Comparison of ENCODE assay signal across 21 cellular contexts in genomic region chr1:27372022-27372807, GRCh38. TPM values are rescaled to one million over a fixed set of nuclear protein-coding genes. Genes with fewer than 3 reads are reported as not detected.
DNase-seq lines count a peak whose midpoint lies in the region; TF ChIP-seq lines count a peak whose summit lies in the region.
"Had no signal": no experiment of that assay in that cellular context is flagged by ENCODE, and none has a peak within 500 bp of the region (broad histone marks: within the 10 kb centered on the region; RNA-seq: fewer than 3 reads in every experiment).

No MANE protein-coding gene starts in this region.

- H3K27me3 ChIP-seq in thyroid gland (no peaks in the 10 kb centered on the region), Caco-2 (replicated peaks; ENCODE audit: control insufficient read depth, insufficient read depth, low read length) (no peaks in the 10 kb centered on the region)
- H3K27me3 ChIP-seq: left lung had no signal

- H3K4me3 Mint-ChIP-seq in activated naive CD4-positive, alpha-beta T cell treated with anti-CD3 and anti-CD28 coated beads, Interleukin-2, amount 10 ng/mL, durations not matched to agents 7 days and 5 days: no peak overlapping the region
- no peak overlapping the region for H3K4me3 Mint-ChIP-seq in activated naive CD4-positive, alpha-beta T cell treated with anti-CD3 and anti-CD28 coated beads for 36 hours
- H3K4me3 Mint-ChIP-seq in Caco-2 (ENCODE audit: unreplicated experiment) (no peak overlapping the region), glutamatergic neuron (ENCODE audit: unreplicated experiment) (no peak overlapping the region)
- H3K4me3 Mint-ChIP-seq: stimulated activated naive CD8-positive, alpha-beta T cell treated with anti-CD3 and anti-CD28 coated beads, Interleukin-15, amount 100 ng/mL, for 72 hours had no signal

- CTCF ChIA-PET in activated naive CD4-positive, alpha-beta T cell treated with anti-CD3 and anti-CD28 coated beads, Interleukin-2, amount 10 ng/mL, durations not matched to agents 7 days and 5 days (lab: Charles Lee): interaction anchor here (0.9 to 8.4 kb wide), 4 partner anchors 15 to 71 kb away, joined by 3 to 96 read pairs (median 5); no protein-coding TSS in a partner anchor
- CTCF ChIA-PET in activated naive CD4-positive, alpha-beta T cell treated with anti-CD3 and anti-CD28 coated beads for 36 hours (lab: Charles Lee): interaction anchor here (0.7 to 1.6 kb wide), 3 partner anchors 39 to 1637 kb away, joined by 3 to 4 read pairs (median 3); no protein-coding TSS in a partner anchor
- CTCF ChIA-PET in Caco-2 (lab: Charles Lee): interaction anchor here (0.6 to 1.6 kb wide), 4 partner anchors 14 to 76 kb away, joined by 3 to 6 read pairs (median 5); no protein-coding TSS in a partner anchor

- H3K27me3 Mint-ChIP-seq in activated naive CD4-positive, alpha-beta T cell treated with anti-CD3 and anti-CD28 coated beads, Interleukin-2, amount 10 ng/mL, durations not matched to agents 7 days and 5 days: peaks cover 31% of the 10 kb centered on the region
- no peaks in the 10 kb centered on the region for H3K27me3 Mint-ChIP-seq in activated naive CD4-positive, alpha-beta T cell treated with anti-CD3 and anti-CD28 coated beads for 36 hours (ENCODE audit: low read depth)
- H3K27me3 Mint-ChIP-seq in Caco-2 (ENCODE audit: insufficient read depth, unreplicated experiment) (no peaks in the 10 kb centered on the region), glutamatergic neuron (ENCODE audit: unreplicated experiment) (peaks cover 4% of the 10 kb centered on the region)
- H3K27me3 Mint-ChIP-seq: stimulated activated naive CD8-positive, alpha-beta T cell treated with anti-CD3 and anti-CD28 coated beads, Interleukin-15, amount 100 ng/mL, for 72 hours had no signal

- H3K4me3 ChIP-seq in thyroid gland (replicated peaks in 1 of 3): no peak overlapping the region
- no peak overlapping the region for H3K4me3 ChIP-seq in Caco-2 (ENCODE audit: low read depth, low read length)

- no peaks in the 10 kb centered on the region for H3K36me3 Mint-ChIP-seq in activated naive CD4-positive, alpha-beta T cell treated with anti-CD3 and anti-CD28 coated beads, Interleukin-2, amount 10 ng/mL, durations not matched to agents 7 days and 5 days
- H3K36me3 Mint-ChIP-seq in activated naive CD4-positive, alpha-beta T cell treated with anti-CD3 and anti-CD28 coated beads for 36 hours (ENCODE audit: low read depth): no peaks in the 10 kb centered on the region
- H3K36me3 Mint-ChIP-seq in Caco-2 (ENCODE audit: insufficient read depth, unreplicated experiment) (no peaks in the 10 kb centered on the region), glutamatergic neuron (ENCODE audit: unreplicated experiment) (no peaks in the 10 kb centered on the region)

- POLR2A ChIA-PET in Caco-2 (lab: Charles Lee): no interaction called here

- DNase-seq in activated naive CD4-positive, alpha-beta T cell treated with anti-CD3 and anti-CD28 coated beads, Interleukin-2, amount 10 ng/mL, durations not matched to agents 7 days and 5 days: no peak
- DNase-seq in activated naive CD4-positive, alpha-beta T cell treated with anti-CD3 and anti-CD28 coated beads for 36 hours: no peak
- DNase-seq in left kidney (ENCODE audit: low read depth, low spot score) (peak; percentile 81), thyroid gland (peak; percentile 83 to 88), Caco-2 (no peak), glutamatergic neuron (no peak)
- DNase-seq: activated gamma-delta T cell treated with Interleukin-2 at 50 U/mL for 16 hours; activated T-cell treated with anti-CD3 and anti-CD28 coated beads for 4 hours; caudate nucleus; EL; left lung; MM.1S; NCI-H1436 treated with DMSO at 0.1 percent for 48 hours; NCI-H69; stimulated activated CD4-positive, alpha-beta T cell treated with anti-CD3 and anti-CD28 coated beads, Interleukin-2, amount 100 ng/mL, for 24 hours; stimulated activated naive CD8-positive, alpha-beta T cell treated with anti-CD3 and anti-CD28 coated beads, Interleukin-15, amount 100 ng/mL, for 72 hours had no signal

- TF ChIP-seq CTCF in thyroid gland (IDR thresholded peaks at IDR 0.05): peak in 3 of 6 experiments; percentile 14 to 30 (median 19)
- TF ChIP-seq CTCF in Caco-2 (IDR thresholded peaks at IDR 0.05; ENCODE audit: insufficient read depth in 1 of 2, low read depth in 1 of 2, low read length in 1 of 2, severe bottlenecking in 1 of 2, unreplicated experiment in 1 of 2): no peak
- TF ChIP-seq CTCF in glutamatergic neuron (IDR thresholded peaks at IDR 0.05; ENCODE audit: partially characterized antibody, unreplicated experiment): no peak

- H3K9me3 ChIP-seq in thyroid gland: no peaks in the 10 kb centered on the region
- no peaks in the 10 kb centered on the region for H3K9me3 ChIP-seq in Caco-2
- H3K9me3 ChIP-seq: left lung had no signal

- intact Hi-C loops in activated naive CD4-positive, alpha-beta T cell treated with anti-CD3 and anti-CD28 coated beads for 36 hours (cut with micrococcal nuclease): no loop called here
- intact Hi-C loops in thyroid gland (cut with DNase I): no loop called here
- intact Hi-C loops in Caco-2 (cut with micrococcal nuclease; ENCODE audit: unreplicated experiment): no loop called here

- 61 to 63% methylated on average over 16 to 19 of the region's 19 CpGs for WGBS in thyroid gland, 2 donors

- H3K4me1 ChIP-seq in thyroid gland: peaks cover 4 to 14% of the 10 kb centered on the region in 2 donors
- peaks cover 5% of the 10 kb centered on the region; the same call in 1 of the 2 replicates for H3K4me1 ChIP-seq in Caco-2
- H3K4me1 ChIP-seq: parathyroid adenoma had no signal

- H3K4me1 Mint-ChIP-seq in activated naive CD4-positive, alpha-beta T cell treated with anti-CD3 and anti-CD28 coated beads, Interleukin-2, amount 10 ng/mL, durations not matched to agents 7 days and 5 days: peaks cover 33% of the 10 kb centered on the region
- H3K4me1 Mint-ChIP-seq in activated naive CD4-positive, alpha-beta T cell treated with anti-CD3 and anti-CD28 coated beads for 36 hours (ENCODE audit: low read depth): peaks cover 7% of the 10 kb centered on the region
- H3K4me1 Mint-ChIP-seq in Caco-2 (ENCODE audit: low read depth, unreplicated experiment) (no peaks in the 10 kb centered on the region), glutamatergic neuron (ENCODE audit: low read depth, unreplicated experiment) (peaks cover 2% of the 10 kb centered on the region)

- no peak for TF ChIP-seq POLR2A in thyroid gland (IDR thresholded peaks at IDR 0.05)

- H3K36me3 ChIP-seq in thyroid gland: no peaks in the 10 kb centered on the region
- H3K36me3 ChIP-seq in Caco-2 (ENCODE audit: control insufficient read depth, insufficient read depth, low read length): no peaks in the 10 kb centered on the region
- H3K36me3 ChIP-seq: left lung had no signal

- no TSS peak for BruUV-seq in Caco-2 (replicated peaks; lab: Mats Ljungman, UMichigan)

- no peaks in the 10 kb centered on the region for H3K9me3 Mint-ChIP-seq in activated naive CD4-positive, alpha-beta T cell treated with anti-CD3 and anti-CD28 coated beads, Interleukin-2, amount 10 ng/mL, durations not matched to agents 7 days and 5 days
- no peaks in the 10 kb centered on the region for H3K9me3 Mint-ChIP-seq in activated naive CD4-positive, alpha-beta T cell treated with anti-CD3 and anti-CD28 coated beads for 36 hours
- H3K9me3 Mint-ChIP-seq in Caco-2 (ENCODE audit: unreplicated experiment): no peaks in the 10 kb centered on the region
- H3K9me3 Mint-ChIP-seq in glutamatergic neuron (ENCODE audit: unreplicated experiment): no peaks in the 10 kb centered on the region
- H3K9me3 Mint-ChIP-seq: stimulated activated naive CD8-positive, alpha-beta T cell treated with anti-CD3 and anti-CD28 coated beads, Interleukin-15, amount 100 ng/mL, for 72 hours had no signal

- peak overlapping the region; percentile 58 for H3K27ac Mint-ChIP-seq in activated naive CD4-positive, alpha-beta T cell treated with anti-CD3 and anti-CD28 coated beads, Interleukin-2, amount 10 ng/mL, durations not matched to agents 7 days and 5 days
- no peak overlapping the region for H3K27ac Mint-ChIP-seq in activated naive CD4-positive, alpha-beta T cell treated with anti-CD3 and anti-CD28 coated beads for 36 hours
- no peak overlapping the region for H3K27ac Mint-ChIP-seq in Caco-2 (ENCODE audit: unreplicated experiment)
- H3K27ac Mint-ChIP-seq in glutamatergic neuron (ENCODE audit: unreplicated experiment): no peak overlapping the region
- H3K27ac Mint-ChIP-seq: stimulated activated naive CD8-positive, alpha-beta T cell treated with anti-CD3 and anti-CD28 coated beads, Interleukin-15, amount 100 ng/mL, for 72 hours had no signal

- no peak overlapping the region for H3K27ac ChIP-seq in thyroid gland
- H3K27ac ChIP-seq: 22Rv1, HL-60, parathyroid adenoma had no signal

RNA-seq across cellular contexts. Expression of gene FCN3, which starts 2.4 kb away (rescaled TPM):
- not detected for total RNA-seq in activated naive CD4-positive, alpha-beta T cell treated with anti-CD3 and anti-CD28 coated beads for 36 hours
- total RNA-seq in thyroid gland: 10 to 100 TPM in 2 of 4 donors, 1 to 10 TPM in 2; 7.4 to 33.4 (median 10.7) TPM
- not detected in 2 replicates for total RNA-seq in Caco-2 (2022)
- not detected for total RNA-seq in glutamatergic neuron (ENCODE audit: unreplicated experiment)

RNA-seq across cellular contexts. Expression of gene MAP3K6, which starts 5.5 kb away (rescaled TPM):
- total RNA-seq in activated naive CD4-positive, alpha-beta T cell treated with anti-CD3 and anti-CD28 coated beads for 36 hours: 1 to 10 TPM; 5.2 to 5.3 TPM
- total RNA-seq in thyroid gland (10 to 100 TPM; 17.6 to 62.9 (median 32.3) TPM), Caco-2 (2022) (8.8 and 11.7 TPM in 2 replicates), glutamatergic neuron (ENCODE audit: unreplicated experiment) (10.0 TPM)

RNA-seq across cellular contexts. Expression of gene CD164L2, which starts 10.9 kb away (rescaled TPM):
- not detected for total RNA-seq in activated naive CD4-positive, alpha-beta T cell treated with anti-CD3 and anti-CD28 coated beads for 36 hours
- total RNA-seq in thyroid gland (under 1 TPM in 3 of 4 donors, not detected in 1; 0.50 to 0.63 (median 0.54) TPM), Caco-2 (2022) (0.21 TPM in 1 of 2 replicates, not detected in the other), glutamatergic neuron (ENCODE audit: unreplicated experiment) (not detected)
- total RNA-seq: Right ventricle myocardium inferior, ureter had no signal

RNA-seq across cellular contexts. Expression of gene GPR3, which starts 20.2 kb away (rescaled TPM):
- under 1 TPM; 0.64 to 0.74 TPM for total RNA-seq in activated naive CD4-positive, alpha-beta T cell treated with anti-CD3 and anti-CD28 coated beads for 36 hours
- total RNA-seq in thyroid gland: 1 to 10 TPM in 1 of 4 donors, under 1 TPM in 3; 0.11 to 2.1 (median 0.60) TPM
- 0.91 and 1.2 TPM in 2 replicates for total RNA-seq in Caco-2 (2022)
- 1.5 TPM for total RNA-seq in glutamatergic neuron (ENCODE audit: unreplicated experiment)
- total RNA-seq: Right ventricle myocardium inferior had no signal

RNA-seq across cellular contexts. Expression of gene SYTL1, which starts 30.4 kb away (rescaled TPM):
- 10 to 100 TPM; 28.5 to 29.2 TPM for total RNA-seq in activated naive CD4-positive, alpha-beta T cell treated with anti-CD3 and anti-CD28 coated beads for 36 hours
- total RNA-seq in thyroid gland (10 to 100 TPM; 12.4 to 23.9 (median 18.4) TPM), Caco-2 (2022) (11.0 and 11.2 TPM in 2 replicates), glutamatergic neuron (ENCODE audit: unreplicated experiment) (3.2 TPM)

Comparison
In these comparisons a context has a peak if more than half of its experiments do, and no peak if none do; other contexts are left out.
1. DNase-seq: peak in left kidney (single experiment) and thyroid gland (2 of 2); none in activated naive CD4-positive, alpha-beta T cell treated with anti-CD3 and anti-CD28 coated beads, Interleukin-2, amount 10 ng/mL, durations not matched to agents 7 days and 5 days (single experiment), activated naive CD4-positive, alpha-beta T cell treated with anti-CD3 and anti-CD28 coated beads for 36 hours (single experiment), Caco-2 (0 of 2) and glutamatergic neuron (single experiment).